20 cellular contexts compared by ENCODE assay signal in the genomic region with DNA sequence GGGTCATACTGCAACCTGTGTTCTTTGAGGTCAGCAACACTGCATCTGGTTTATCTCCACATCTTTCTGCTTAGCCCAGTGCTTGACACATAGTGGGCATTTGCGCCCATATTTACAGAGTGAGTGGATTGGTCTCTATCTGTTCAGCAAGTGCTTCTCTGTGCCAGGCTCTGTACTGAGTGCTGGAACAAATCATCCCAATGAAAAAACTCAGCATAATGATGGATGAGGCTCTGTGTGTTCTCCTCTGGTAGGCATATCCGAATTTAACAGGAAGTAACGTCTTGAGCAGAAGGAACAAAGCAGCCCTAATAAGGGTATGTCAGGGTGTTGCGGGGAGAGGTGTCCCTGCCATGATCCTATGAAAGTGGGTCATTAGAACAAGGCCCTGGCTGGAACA. TPM values are rescaled to one million over a fixed set of nuclear protein-coding genes. Genes with fewer than 3 reads are reported as not detected.
DNase-seq lines count a peak whose midpoint lies in the region; ATAC-seq, FAIRE-seq and TF ChIP-seq lines count a peak whose summit lies in the region.
"Had no signal": no experiment of that assay in that cellular context is flagged by ENCODE, and none has a peak within 500 bp of the region (broad histone marks: within the 10 kb centered on the region; RNA-seq: fewer than 3 reads in every experiment).

No MANE protein-coding gene starts in this region.

- POLR2A ChIA-PET in A549 (lab: Yijun Ruan, JAX) (no interaction called here), SK-N-SH (lab: Yijun Ruan, JAX) (no interaction called here)

- peaks cover 20% of the 10 kb centered on the region for H3K4me1 ChIP-seq in A549
- H3K4me1 ChIP-seq in SK-N-SH (ENCODE audit: control insufficient read depth in 1 of 2, insufficient read depth in 2 of 2, low read depth in 1 of 2, low read length in 1 of 2) = peaks cover 0 to 16% of the 10 kb centered on the region in 2 experiments; a peak in 3 of 4 replicates
- peaks cover 11% of the 10 kb centered on the region for H3K4me1 ChIP-seq in mucosa of descending colon (ENCODE audit: low read depth)

- H3K79me2 ChIP-seq in SK-N-SH (ENCODE audit: insufficient read depth) = no peaks in the 10 kb centered on the region

- H3K36me3 ChIP-seq in SK-N-SH (replicated peaks in 1 of 2; ENCODE audit: control insufficient read depth in 1 of 2, insufficient read depth in 2 of 2, low read length in 1 of 2) (no peaks in the 10 kb centered on the region), mucosa of descending colon (ENCODE audit: low read depth) (no peaks in the 10 kb centered on the region)

- no peaks in the 10 kb centered on the region for H3K27me3 ChIP-seq in SK-N-SH (ENCODE audit: insufficient read depth)
- H3K27me3 ChIP-seq: tibial nerve had no signal

- ATAC-seq in A549 (peak in 1 of 2 experiments; percentile 15; a peak in 2 of 6 replicates), omental fat pad (ENCODE audit: low FRiP score) (peak; percentile 76), GM21786 (IDR thresholded peaks at IDR 0.05; ENCODE audit: unreplicated experiment) (no peak), mucosa of descending colon (no peak), GM18870 (IDR thresholded peaks at IDR 0.05; ENCODE audit: unreplicated experiment) (no peak)
- ATAC-seq: natural killer cell treated with Interleukin-12 subunit alpha and Interleukin-12 subunit beta and Interleukin-15 and Interleukin-18, amount 100 ng/mL, for 72 hours; stimulated activated naive B cell treated with anti-CD40 and anti-IgM and Interleukin-4, amounts not matched to agents 10 μg/mL and 1 μg/mL and 100 μg/mL, for 72 hours had no signal

- CTCF ChIA-PET in A549 (lab: Yijun Ruan, JAX) (interaction anchor here (0.6 to 1.9 kb wide), 2 partner anchors 11 to 16 kb away, joined by 3 to 4 read pairs; no protein-coding TSS in a partner anchor), SK-N-SH (lab: Yijun Ruan, JAX) (no interaction called here)

- no peaks in the 10 kb centered on the region for H3K9me2 ChIP-seq in SK-N-SH

- no peak for TF ChIP-seq RAD21 in A549 (conservative IDR thresholded peaks at IDR 0.05 in 1 of 2, IDR thresholded peaks at IDR 0.05 in 1 of 2)
- no peak for TF ChIP-seq RAD21 in SK-N-SH (IDR thresholded peaks at IDR 0.05; ENCODE audit: low read length)

- peak overlapping the region; percentile 24; the same call in 1 of the 2 replicates for H3K9ac ChIP-seq in SK-N-SH

- TF ChIP-seq EP300 in A549 (IDR thresholded peaks at IDR 0.05) (no peak), SK-N-SH (IDR thresholded peaks at IDR 0.05; ENCODE audit: borderline replicate concordance in 1 of 2, low read depth in 1 of 2, low read length in 1 of 2) (no peak)

- H2AFZ ChIP-seq in SK-N-SH (ENCODE audit: low read depth) = no peak overlapping the region

- DNase-seq in A549 (ENCODE audit: low read depth in 1 of 2, low spot score in 1 of 2) = no peak
- DNase-seq in SK-N-SH = no peak
- DNase-seq in epithelial cell of prostate (ENCODE audit: low read depth, low spot score) = no peak
- no peak for DNase-seq in omental fat pad (ENCODE audit: low spot score)
- no peak for DNase-seq in AG20443 (ENCODE audit: low spot score)
- no peak for DNase-seq in mucosa of descending colon
- DNase-seq: activated CD4-positive, alpha-beta T cell treated with anti-CD3 and anti-CD28 coated beads, Interleukin-2, amount 50 U/mL, for 1 hour; activated CD8-positive, alpha-beta memory T cell treated with anti-CD3 and anti-CD28 coated beads, Interleukin-2, amount 50 U/mL, for 48 hours; head of caudate nucleus; NCI-H1417; NCI-H2171 treated with DMSO at 0.1 percent for 48 hours; NCI-H82; stimulated activated naive B cell treated with anti-CD40 and anti-IgM and Interleukin-4, amounts not matched to agents 10 μg/mL and 1 μg/mL and 100 μg/mL, for 72 hours had no signal

- TF ChIP-seq POLR2A in A549 (IDR thresholded peaks at IDR 0.05; ENCODE audit: low read length) = no peak

- FAIRE-seq in A549 (lab: Jason Lieb, UNC) = no peak
- FAIRE-seq: islet of Langerhans, TTC549 had no signal

- WGBS in A549 (ENCODE audit: missing lambda C conversion rate) = 88% methylated on average over 4 of the region's 4 CpGs
- WGBS in SK-N-SH (ENCODE audit: low lambda C conversion rate) = 63% methylated on average over 4 of the region's 4 CpGs

- peak overlapping the region; percentile 48 to 76; a peak in 5 of 6 replicates for H3K27ac ChIP-seq in A549
- peak overlapping the region in 1 of 2 experiments; percentile 76; a peak in 2 of 4 replicates for H3K27ac ChIP-seq in SK-N-SH (ENCODE audit: low read depth in 2 of 2, low read length in 1 of 2)
- peak overlapping the region; percentile 42 for H3K27ac ChIP-seq in epithelial cell of prostate

- intact Hi-C loops in mucosa of descending colon (cut with DNase I, micrococcal nuclease) = loop anchor here in 1 of 2 donors (10.0 kb wide), 1 partner anchor 129 kb away; no protein-coding TSS in a partner anchor

- H3K4me3 ChIP-seq in A549 (no peak overlapping the region), SK-N-SH (ENCODE audit: low read depth in 2 of 2, low read length in 1 of 2) (no peak overlapping the region), mucosa of descending colon (no peak overlapping the region)
- H3K4me3 ChIP-seq: lung, tibial nerve had no signal

- H3K9me3 ChIP-seq in A549 (no peaks in the 10 kb centered on the region), SK-N-SH (no peaks in the 10 kb centered on the region), mucosa of descending colon (no peaks in the 10 kb centered on the region)
- H3K9me3 ChIP-seq: tibial nerve had no signal

- peaks cover 3% of the 10 kb centered on the region for H3F3A ChIP-seq in SK-N-SH (replicated peaks; ENCODE audit: insufficient read depth)

- no peaks in the 10 kb centered on the region for H4K20me1 ChIP-seq in SK-N-SH (ENCODE audit: insufficient read depth)

- H3K4me2 ChIP-seq in A549 (peak overlapping the region; percentile 38; the same call in 2 of the 3 replicates), SK-N-SH (peak overlapping the region; percentile 14; the same call in 1 of the 2 replicates)

- TF ChIP-seq CTCF in A549 (IDR thresholded peaks at IDR 0.05) (no peak), SK-N-SH (IDR thresholded peaks at IDR 0.05) (no peak), omental fat pad (IDR thresholded peaks at IDR 0.05) (no peak), mucosa of descending colon (IDR thresholded peaks at IDR 0.05) (no peak)

TF ChIP-seq in A549, 52 proteins besides CTCF, POLR2A, EP300 and RAD21 (continues in another document):
- TF ChIP-seq, protein P1, sequence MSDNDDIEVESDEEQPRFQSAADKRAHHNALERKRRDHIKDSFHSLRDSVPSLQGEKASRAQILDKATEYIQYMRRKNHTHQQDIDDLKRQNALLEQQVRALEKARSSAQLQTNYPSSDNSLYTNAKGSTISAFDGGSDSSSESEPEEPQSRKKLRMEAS (IDR thresholded peaks at IDR 0.05) = no peak
- TF ChIP-seq, protein P2, sequence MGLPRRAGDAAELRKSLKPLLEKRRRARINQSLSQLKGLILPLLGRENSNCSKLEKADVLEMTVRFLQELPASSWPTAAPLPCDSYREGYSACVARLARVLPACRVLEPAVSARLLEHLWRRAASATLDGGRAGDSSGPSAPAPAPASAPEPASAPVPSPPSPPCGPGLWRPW (IDR thresholded peaks at IDR 0.05) = no peak
- no peak for TF ChIP-seq SMC3 (IDR thresholded peaks at IDR 0.05)
- TF ChIP-seq ZFP36 (IDR thresholded peaks at IDR 0.05; ENCODE audit: borderline replicate concordance, partially characterized antibody) = no peak
- TF ChIP-seq CHD4 (IDR thresholded peaks at IDR 0.05; ENCODE audit: borderline replicate concordance) = no peak
- TF ChIP-seq JUNB (IDR thresholded peaks at IDR 0.05) = no peak

TF ChIP-seq in SK-N-SH, 30 proteins besides CTCF, POLR2A, EP300 and RAD21 (continues in another document):
- TF ChIP-seq RFX5 (IDR thresholded peaks at IDR 0.05; ENCODE audit: low read length) (no peak), FOXJ3 (CRISPR knock-in tag; IDR thresholded peaks at IDR 0.05) (no peak), CHD2 (IDR thresholded peaks at IDR 0.05; ENCODE audit: low read length, partially characterized antibody) (no peak)
- TF ChIP-seq, protein P3, sequence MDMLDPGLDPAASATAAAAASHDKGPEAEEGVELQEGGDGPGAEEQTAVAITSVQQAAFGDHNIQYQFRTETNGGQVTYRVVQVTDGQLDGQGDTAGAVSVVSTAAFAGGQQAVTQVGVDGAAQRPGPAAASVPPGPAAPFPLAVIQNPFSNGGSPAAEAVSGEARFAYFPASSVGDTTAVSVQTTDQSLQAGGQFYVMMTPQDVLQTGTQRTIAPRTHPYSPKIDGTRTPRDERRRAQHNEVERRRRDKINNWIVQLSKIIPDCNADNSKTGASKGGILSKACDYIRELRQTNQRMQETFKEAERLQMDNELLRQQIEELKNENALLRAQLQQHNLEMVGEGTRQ (IDR thresholded peaks at IDR 0.05; ENCODE audit: borderline replicate concordance, low read depth, low read length) = no peak
- TF ChIP-seq, protein P4, sequence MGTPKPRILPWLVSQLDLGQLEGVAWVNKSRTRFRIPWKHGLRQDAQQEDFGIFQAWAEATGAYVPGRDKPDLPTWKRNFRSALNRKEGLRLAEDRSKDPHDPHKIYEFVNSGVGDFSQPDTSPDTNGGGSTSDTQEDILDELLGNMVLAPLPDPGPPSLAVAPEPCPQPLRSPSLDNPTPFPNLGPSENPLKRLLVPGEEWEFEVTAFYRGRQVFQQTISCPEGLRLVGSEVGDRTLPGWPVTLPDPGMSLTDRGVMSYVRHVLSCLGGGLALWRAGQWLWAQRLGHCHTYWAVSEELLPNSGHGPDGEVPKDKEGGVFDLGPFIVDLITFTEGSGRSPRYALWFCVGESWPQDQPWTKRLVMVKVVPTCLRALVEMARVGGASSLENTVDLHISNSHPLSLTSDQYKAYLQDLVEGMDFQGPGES (IDR thresholded peaks at IDR 0.05; ENCODE audit: low read depth, low read length) = no peak

RNA-seq across cellular contexts. Expression of a gene that starts 46.0 kb away (rescaled TPM):
- 44.5 and 50.2 TPM in 2 replicates for polyA plus RNA-seq in A549 (2011; rRNA removed)
- polyA plus RNA-seq in A549 (2012; cell fraction: cytosol; rRNA removed) = 111 and 131 TPM in 2 replicates
- 252 and 280 TPM in 2 replicates for polyA plus RNA-seq in A549 (2012; cell fraction: nucleus; rRNA removed)
- 94.4 to 99.1 TPM (median 98.1 TPM) in 3 replicates for polyA plus RNA-seq in A549 (2017; fragmentation: RNase III; extraction: RNeasy Plus Mini Kit Qiagen cat#74134 plus additional on column Dnase treatment)
- 92.2 and 97.7 TPM in 2 replicates for polyA minus RNA-seq in A549 (2011; rRNA and poly(A)+ RNA removed)
- polyA plus RNA-seq in SK-N-SH (2012; rRNA removed) = 31.6 and 42.9 TPM in 2 replicates
- 16.5 and 27.2 TPM in 2 replicates for polyA plus RNA-seq in SK-N-SH (2012; cell fraction: cytosol; rRNA removed)
- polyA plus RNA-seq in SK-N-SH (2012; cell fraction: nucleus; rRNA removed) = 39.2 and 51.2 TPM in 2 replicates
- total RNA-seq in omental fat pad = 10 to 100 TPM; 10.5 to 22.5 (median 13.9) TPM
- 10 to 100 TPM; 18.5 to 45.2 (median 30.3) TPM for total RNA-seq in mucosa of descending colon
